9 cellular contexts compared by ENCODE assay signal in the genomic region with DNA sequence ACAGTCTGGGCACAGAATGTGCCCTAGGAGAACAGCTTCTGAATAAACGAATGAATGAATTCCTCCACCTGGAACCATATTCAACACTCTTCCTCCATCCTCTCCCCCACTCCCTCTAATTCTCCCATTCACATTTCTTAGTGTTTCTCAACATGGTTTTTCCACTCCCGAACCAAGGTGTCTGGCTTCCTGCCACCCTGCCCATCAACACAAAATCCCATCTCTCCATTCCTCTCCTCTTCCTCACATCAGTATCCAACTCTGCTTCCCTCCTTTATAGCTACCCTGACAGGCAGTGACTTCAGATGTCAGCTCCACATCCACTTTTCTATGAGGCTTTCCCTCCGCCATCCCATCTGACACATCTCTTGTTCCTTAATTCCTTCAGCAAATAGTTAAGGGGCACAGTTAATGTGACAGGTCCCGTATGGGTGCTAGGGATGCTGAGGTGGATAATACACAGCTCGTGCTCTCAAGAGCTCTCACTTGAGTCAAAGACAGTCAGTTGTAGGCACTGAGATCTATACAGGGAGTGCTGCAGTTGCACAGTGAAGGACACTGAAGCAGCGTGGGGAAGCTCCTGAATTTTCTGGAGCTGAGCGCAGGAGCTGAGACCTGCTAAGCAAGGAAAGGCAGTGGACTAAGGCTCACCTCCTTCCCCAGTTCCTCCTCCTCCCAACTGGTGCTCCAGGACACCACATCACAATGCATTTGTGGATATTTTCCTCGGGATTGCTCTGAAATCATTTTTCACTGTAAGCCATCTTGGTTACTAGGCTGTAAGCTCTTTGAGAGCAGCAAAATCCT. TPM values are rescaled to one million over a fixed set of nuclear protein-coding genes. Genes with fewer than 3 reads are reported as not detected.
A peak's percentile ranks its signal among the peaks of the same experiment; 100 is the strongest.
DNase-seq lines count a peak whose midpoint lies in the region; ATAC-seq and TF ChIP-seq lines count a peak whose summit lies in the region.
"Had no signal": no experiment of that assay in that cellular context is flagged by ENCODE, and none has a peak within 500 bp of the region (broad histone marks: within the 10 kb centered on the region; RNA-seq: fewer than 3 reads in every experiment).

No MANE protein-coding gene starts in this region.

- H3K36me3 ChIP-seq in iPS-18a (ENCODE audit: control insufficient read depth, low read depth, low read length) (peaks cover 2% of the 10 kb centered on the region), transverse colon (no peaks in the 10 kb centered on the region)

- no peak overlapping the region for H3K9ac ChIP-seq in iPS-18a (ENCODE audit: low read length)

- H3K27me3 ChIP-seq in iPS-18a (ENCODE audit: control insufficient read depth, insufficient read depth, low read length) (no peaks in the 10 kb centered on the region), transverse colon (no peaks in the 10 kb centered on the region)

- no peak for TF ChIP-seq EP300 in transverse colon (IDR thresholded peaks at IDR 0.05; ENCODE audit: low read depth)

- intact Hi-C loops in transverse colon (cut with DNase I; ENCODE audit: low total_unique reads): loop anchor here (5.0 to 10.0 kb wide), 2 partner anchors 43 to 216 kb away; a partner anchor contains a TSS

- WGBS in transverse colon (ENCODE audit: low coverage in 1 of 2), 2 donors: 22 to 38% methylated on average over 3 to 8 of the region's 8 CpGs

- no peaks in the 10 kb centered on the region for H3K9me3 ChIP-seq in iPS-18a (ENCODE audit: control insufficient read depth, low read depth, low read length)
- H3K9me3 ChIP-seq in transverse colon: no peaks in the 10 kb centered on the region

- peaks cover 72% of the 10 kb centered on the region for H3K4me1 ChIP-seq in iPS-18a (ENCODE audit: control insufficient read depth, low read depth, low read length)
- peaks cover 34 to 81% (median 73%) of the 10 kb centered on the region in 4 donors for H3K4me1 ChIP-seq in transverse colon

- TF ChIP-seq POLR2A in transverse colon (IDR thresholded peaks at IDR 0.05): no peak

- no peak for TF ChIP-seq CTCF in transverse colon (IDR thresholded peaks at IDR 0.05)

- no peak overlapping the region for H3K27ac ChIP-seq in iPS-18a (ENCODE audit: low read length)
- H3K27ac ChIP-seq in transverse colon: peak overlapping the region; percentile 94 to 99 (median 98)

- no peak for ATAC-seq in HG03565 (IDR thresholded peaks at IDR 0.05; ENCODE audit: unreplicated experiment)

- H3K4me3 ChIP-seq in iPS-18a (ENCODE audit: low read length) (peak overlapping the region; percentile 88), transverse colon (peak overlapping the region; percentile 66 to 84 (median 70))

- DNase-seq in DMS53 (lab: John Stamatoyannopoulos, UW) (peak; percentile 54), DMS53 treated with DMSO at 0.1 percent for 48 hours (lab: John Stamatoyannopoulos, UW; ENCODE audit: unreplicated experiment) (no peak), transverse colon (no peak), NCI-H2081 (lab: John Stamatoyannopoulos, UW) (no peak)
- DNase-seq: activated CD4-positive, alpha-beta T cell treated with anti-CD3 and anti-CD28 coated beads for 4 hours; NCI-H1105 had no signal

- in situ Hi-C loops in transverse colon (cut with MboI; ENCODE audit: low pct_ligation_motif_present in 1 of 4, low pct_unique_long_range_greater_than_20kb in 1 of 4, low sequenced_read_pairs in 3 of 4): loop anchor here in 3 of 4 donors (10.0 to 25.0 kb wide), 3 partner anchors 116 to 198 kb away; a partner anchor contains a TSS

RNA-seq across cellular contexts. Expression of a gene that starts 2.7 kb away (rescaled TPM):
- 100 to 1,000 TPM; 229 to 317 (median 258) TPM for total RNA-seq in transverse colon

RNA-seq across cellular contexts. Expression of a gene that starts 28.7 kb away (rescaled TPM):
- total RNA-seq in transverse colon: 100 to 1,000 TPM; 142 to 373 (median 198) TPM
- total RNA-seq: A172 had no signal

RNA-seq across cellular contexts. Expression of a gene that starts 36.2 kb away (rescaled TPM):
- 100 to 1,000 TPM; 151 to 757 (median 502) TPM for total RNA-seq in transverse colon

RNA-seq across cellular contexts. Expression of a gene that starts 44.8 kb away (rescaled TPM):
- 100 to 1,000 TPM; 148 to 367 (median 208) TPM for total RNA-seq in transverse colon
- total RNA-seq: A172 had no signal
